11 cellular contexts compared by ENCODE assay signal in the genomic region with DNA sequence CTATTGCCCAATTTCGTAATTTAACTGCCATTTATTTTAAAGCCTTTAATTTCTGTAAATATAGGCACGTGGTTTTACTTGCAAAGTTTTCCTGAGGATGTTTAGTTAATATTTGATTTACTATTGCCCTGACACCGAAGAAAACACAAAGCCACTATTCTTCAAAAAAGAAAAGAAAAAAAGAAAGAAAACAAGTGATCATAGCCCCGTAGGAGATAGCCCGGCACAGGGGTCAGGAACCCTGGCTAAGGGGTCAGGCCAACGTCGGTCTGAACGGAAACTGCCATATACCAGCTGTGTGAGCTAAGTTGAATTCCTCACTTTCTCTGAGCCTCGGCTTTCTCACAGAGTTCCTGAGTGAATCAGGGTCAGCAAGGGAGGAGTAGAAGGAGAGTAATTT. TPM values are rescaled to one million over a fixed set of nuclear protein-coding genes. Genes with fewer than 3 reads are reported as not detected.
DNase-seq lines count a peak whose midpoint lies in the region; ATAC-seq and TF ChIP-seq lines count a peak whose summit lies in the region.
"Had no signal": no experiment of that assay in that cellular context is flagged by ENCODE, and none has a peak within 500 bp of the region (broad histone marks: within the 10 kb centered on the region; RNA-seq: fewer than 3 reads in every experiment).

No MANE protein-coding gene starts in this region.

- intact Hi-C loops in gastrocnemius medialis (cut with DNase I; ENCODE audit: low total_unique reads): loop anchor here (2.0 to 10.0 kb wide), 4 partner anchors 18 to 234 kb away; partner anchors contain the start of genes CUL4B, LAMP2 and ZBTB33

- H3K27me3 ChIP-seq in OCI-LY3 (ENCODE audit: low read depth, low read length) (no peaks in the 10 kb centered on the region), gastrocnemius medialis (no peaks in the 10 kb centered on the region)

- H2AFZ ChIP-seq in OCI-LY3 (ENCODE audit: low read depth, low read length): no peak overlapping the region

- H3K27me3 Mint-ChIP-seq in activated CD8-positive, alpha-beta memory T cell treated with anti-CD3 and anti-CD28 coated beads, Interleukin-2, amount 10 ng/mL, durations not matched to agents 7 days and 5 days: no peaks in the 10 kb centered on the region
- H3K27me3 Mint-ChIP-seq in immature natural killer cell (ENCODE audit: low read depth in 3 of 3): peaks cover 4 to 14% (median 4%) of the 10 kb centered on the region in 3 donors
- H3K27me3 Mint-ChIP-seq: stimulated activated naive CD8-positive, alpha-beta T cell treated with anti-CD3 and anti-CD28 coated beads, Interleukin-15, amount 100 ng/mL, for 72 hours had no signal

- H3K79me2 ChIP-seq in OCI-LY3 (ENCODE audit: low read length): no peaks in the 10 kb centered on the region

- DNase-seq in activated CD8-positive, alpha-beta memory T cell treated with anti-CD3 and anti-CD28 coated beads, Interleukin-2, amount 10 ng/mL, durations not matched to agents 7 days and 5 days: no peak
- no peak for DNase-seq in activated CD8-positive, alpha-beta memory T cell treated with anti-CD3 and anti-CD28 coated beads, Interleukin-2, amount 50 U/mL, for 4 hours
- DNase-seq in immature natural killer cell (no peak), gastrocnemius medialis (no peak), NCI-H510A (lab: John Stamatoyannopoulos, UW) (no peak), glomerular visceral epithelial cell (ENCODE audit: extremely low spot score) (no peak), NCI-H1092 treated with DMSO at 0.1 percent for 48 hours (lab: John Stamatoyannopoulos, UW) (no peak)
- DNase-seq: activated T-cell treated with anti-CD3 and anti-CD28 coated beads, Interleukin-2, amount 50 U/mL, for 1 hour; NK-92 treated with Interleukin-12 subunit alpha and Interleukin-12 subunit beta, amount 100 ng/mL, for 24 hours had no signal

- H3K9me3 Mint-ChIP-seq in activated CD8-positive, alpha-beta memory T cell treated with anti-CD3 and anti-CD28 coated beads, Interleukin-2, amount 10 ng/mL, durations not matched to agents 7 days and 5 days (ENCODE audit: low read depth): no peaks in the 10 kb centered on the region
- no peaks in the 10 kb centered on the region for H3K9me3 Mint-ChIP-seq in immature natural killer cell
- H3K9me3 Mint-ChIP-seq: stimulated activated naive CD8-positive, alpha-beta T cell treated with anti-CD3 and anti-CD28 coated beads, Interleukin-15, amount 100 ng/mL, for 72 hours had no signal

- peaks cover 5% of the 10 kb centered on the region for H3K4me1 ChIP-seq in OCI-LY3 (ENCODE audit: low read length)
- H3K4me1 ChIP-seq in gastrocnemius medialis: peaks cover 0 to 3% of the 10 kb centered on the region in 2 donors

- H3K27ac Mint-ChIP-seq in activated CD8-positive, alpha-beta memory T cell treated with anti-CD3 and anti-CD28 coated beads, Interleukin-2, amount 10 ng/mL, durations not matched to agents 7 days and 5 days: peak overlapping the region; percentile 61
- peak overlapping the region in 2 of 6 donors; percentile 43 to 89 for H3K27ac Mint-ChIP-seq in immature natural killer cell

- H4K20me1 ChIP-seq in OCI-LY3 (ENCODE audit: insufficient read depth, low read length): no peaks in the 10 kb centered on the region

- no peak for ATAC-seq in activated CD8-positive, alpha-beta memory T cell treated with anti-CD3 and anti-CD28 coated beads, Interleukin-2, amount 10 ng/mL, durations not matched to agents 7 days and 5 days
- no peak for ATAC-seq in gastrocnemius medialis

- H3K27ac ChIP-seq in OCI-LY3 (ENCODE audit: low read length) (no peak overlapping the region), gastrocnemius medialis (peak overlapping the region in 3 of 4 donors; percentile 84 to 93 (median 88))

- no peak for TF ChIP-seq POLR2A in gastrocnemius medialis (IDR thresholded peaks at IDR 0.05)

- peaks cover 4% of the 10 kb centered on the region for H3K36me3 Mint-ChIP-seq in activated CD8-positive, alpha-beta memory T cell treated with anti-CD3 and anti-CD28 coated beads, Interleukin-2, amount 10 ng/mL, durations not matched to agents 7 days and 5 days
- H3K36me3 Mint-ChIP-seq in immature natural killer cell: no peaks in the 10 kb centered on the region

- peaks cover 28% of the 10 kb centered on the region for H3K4me1 Mint-ChIP-seq in activated CD8-positive, alpha-beta memory T cell treated with anti-CD3 and anti-CD28 coated beads, Interleukin-2, amount 10 ng/mL, durations not matched to agents 7 days and 5 days
- H3K4me1 Mint-ChIP-seq in immature natural killer cell: peaks cover 31 to 32% of the 10 kb centered on the region in 2 donors

- H3K9me3 ChIP-seq in OCI-LY3 (ENCODE audit: insufficient read depth, low read length) (no peaks in the 10 kb centered on the region), gastrocnemius medialis (no peaks in the 10 kb centered on the region)

- peak overlapping the region; percentile 78 for H3K4me2 ChIP-seq in OCI-LY3 (ENCODE audit: low read length)

- no peak for TF ChIP-seq CTCF in OCI-LY3 (IDR thresholded peaks at IDR 0.05; ENCODE audit: low read depth, low read length)
- TF ChIP-seq CTCF in gastrocnemius medialis (IDR thresholded peaks at IDR 0.05 in 4 of 5, conservative IDR thresholded peaks at IDR 0.05 in 1 of 5): no peak

- CTCF ChIA-PET in activated CD8-positive, alpha-beta memory T cell treated with anti-CD3 and anti-CD28 coated beads, Interleukin-2, amount 10 ng/mL, durations not matched to agents 7 days and 5 days (lab: Charles Lee): interaction anchor here (1.0 to 1.5 kb wide), 4 partner anchors 11 to 30 kb away, joined by 3 to 5 read pairs (median 3); no protein-coding TSS in a partner anchor

- no peak overlapping the region for H3K4me3 Mint-ChIP-seq in activated CD8-positive, alpha-beta memory T cell treated with anti-CD3 and anti-CD28 coated beads, Interleukin-2, amount 10 ng/mL, durations not matched to agents 7 days and 5 days
- H3K4me3 Mint-ChIP-seq in immature natural killer cell: peak overlapping the region in 4 of 5 donors; percentile 4 to 34 (median 11)

- H3K4me3 ChIP-seq in OCI-LY3 (ENCODE audit: low read length): peak overlapping the region; percentile 83; the same call in 1 of the 2 replicates
- H3K4me3 ChIP-seq in gastrocnemius medialis: no peak overlapping the region

- H3K9ac ChIP-seq in OCI-LY3 (ENCODE audit: low read length): no peak overlapping the region

- H3K36me3 ChIP-seq in OCI-LY3 (replicated peaks; ENCODE audit: low read depth, low read length) (no peaks in the 10 kb centered on the region), gastrocnemius medialis (no peaks in the 10 kb centered on the region)

- in situ Hi-C loops in gastrocnemius medialis (cut with MboI; ENCODE audit: low sequenced_read_pairs in 4 of 4): no loop called here

RNA-seq across cellular contexts. Expression of gene LAMP2, which starts 17.7 kb away (rescaled TPM):
- total RNA-seq in activated CD8-positive, alpha-beta memory T cell treated with anti-CD3 and anti-CD28 coated beads, Interleukin-2, amount 10 ng/mL, durations not matched to agents 7 days and 5 days: 10 to 100 TPM; 41.2 to 44.7 TPM
- polyA plus RNA-seq in immature natural killer cell: 100 to 1,000 TPM; 102 to 191 (median 113) TPM
- 100 to 1,000 TPM in 3 of 4 donors, 10 to 100 TPM in 1; 70.0 to 112 (median 110) TPM for total RNA-seq in gastrocnemius medialis
